13 cellular contexts compared by ENCODE assay signal in the genomic region with DNA sequence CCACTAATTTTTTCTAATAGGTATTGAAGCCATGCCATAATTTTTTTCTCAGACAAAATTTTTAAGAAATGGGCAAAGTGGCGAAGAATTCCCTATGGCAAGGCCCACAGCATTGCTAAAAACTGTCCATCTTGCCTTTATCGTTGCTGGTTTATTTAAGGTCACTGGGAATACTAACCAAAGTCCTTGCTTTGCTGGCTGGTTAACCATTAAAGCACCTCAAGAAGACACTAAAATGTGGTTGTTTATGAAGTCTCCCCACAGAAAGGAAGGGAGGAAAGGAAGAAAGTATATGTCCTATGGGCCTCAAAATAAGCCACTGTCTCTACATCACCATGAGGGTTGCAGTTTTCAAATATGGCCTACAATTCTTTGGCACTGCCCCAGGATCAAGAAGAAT. TPM values are rescaled to one million over a fixed set of nuclear protein-coding genes. Genes with fewer than 3 reads are reported as not detected.
DNase-seq lines count a peak whose midpoint lies in the region; ATAC-seq and TF ChIP-seq lines count a peak whose summit lies in the region.
"Had no signal": no experiment of that assay in that cellular context is flagged by ENCODE, and none has a peak within 500 bp of the region (broad histone marks: within the 10 kb centered on the region; RNA-seq: fewer than 3 reads in every experiment).

No MANE protein-coding gene starts in this region.

- no peak overlapping the region for H3K4me3 ChIP-seq in CD4-positive, alpha-beta memory T cell (ENCODE audit: low read length in 2 of 2)
- peak overlapping the region; percentile 68 for H3K4me3 ChIP-seq in adipocyte (ENCODE audit: low read length)
- H3K4me3 ChIP-seq: BLaER1 treated with 17β-estradiol and CSF1 and Interleukin-3, amounts not matched to agents 10 nM and 100 nM had no signal

- peaks cover 88% of the 10 kb centered on the region for H3K4me1 ChIP-seq in CD4-positive, alpha-beta memory T cell (ENCODE audit: insufficient read depth, low read length)
- peaks cover 81% of the 10 kb centered on the region for H3K4me1 ChIP-seq in adipocyte (ENCODE audit: control insufficient read depth, insufficient read depth, low read length)

- DNase-seq in CD4-positive, alpha-beta memory T cell, result no peak
- no peak for DNase-seq in adipocyte (ENCODE audit: low read depth)
- no peak for DNase-seq in mesothelial cell of epicardium (ENCODE audit: low spot score in 2 of 2, unreplicated experiment in 2 of 2)
- DNase-seq in stimulated activated effector memory CD8-positive, alpha-beta T cell treated with anti-CD3 and anti-CD28 coated beads, Interleukin-12 subunit alpha, Interleukin-12 subunit beta, amount 100 ng/mL, for 72 hours (ENCODE audit: low spot score in 2 of 2), result no peak
- DNase-seq in DMS153 (lab: John Stamatoyannopoulos, UW), result no peak
- no peak for DNase-seq in OCI-M1 (lab: John Stamatoyannopoulos, UW)
- DNase-seq in NCI-H82 treated with DMSO at 0.1 percent for 48 hours (lab: John Stamatoyannopoulos, UW; ENCODE audit: unreplicated experiment), result no peak
- no peak for DNase-seq in amygdala (lab: John Stamatoyannopoulos, UW)
- DNase-seq: KBM-7, NCI-H1694, NCI-H526 treated with DMSO at 0.1 percent for 48 hours had no signal

- H3K4me1 Mint-ChIP-seq in CD4-positive, alpha-beta memory T cell, result peaks cover 64 to 96% (median 77%) of the 10 kb centered on the region in 4 donors
- H3K4me1 Mint-ChIP-seq in mesothelial cell of epicardium, result peaks cover 75% of the 10 kb centered on the region
- H3K4me1 Mint-ChIP-seq in stimulated activated effector memory CD8-positive, alpha-beta T cell treated with anti-CD3 and anti-CD28 coated beads, Interleukin-12 subunit alpha, Interleukin-12 subunit beta, amount 100 ng/mL, for 72 hours, result peaks cover 66% of the 10 kb centered on the region

- TF ChIP-seq CTCF in mesothelial cell of epicardium (IDR thresholded peaks at IDR 0.05; ENCODE audit: unreplicated experiment), result no peak

- H3K36me3 Mint-ChIP-seq in CD4-positive, alpha-beta memory T cell, result peaks cover 15 to 39% of the 10 kb centered on the region in 2 donors
- peaks cover 1% of the 10 kb centered on the region for H3K36me3 Mint-ChIP-seq in mesothelial cell of epicardium
- peaks cover 16% of the 10 kb centered on the region for H3K36me3 Mint-ChIP-seq in stimulated activated effector memory CD8-positive, alpha-beta T cell treated with anti-CD3 and anti-CD28 coated beads, Interleukin-12 subunit alpha, Interleukin-12 subunit beta, amount 100 ng/mL, for 72 hours

- H3K9me3 Mint-ChIP-seq in CD4-positive, alpha-beta memory T cell, result no peaks in the 10 kb centered on the region
- H3K9me3 Mint-ChIP-seq in mesothelial cell of epicardium, result no peaks in the 10 kb centered on the region
- H3K9me3 Mint-ChIP-seq in stimulated activated effector memory CD8-positive, alpha-beta T cell treated with anti-CD3 and anti-CD28 coated beads, Interleukin-12 subunit alpha, Interleukin-12 subunit beta, amount 100 ng/mL, for 72 hours, result no peaks in the 10 kb centered on the region

- peak overlapping the region in 6 of 8 donors; percentile 10 to 88 (median 38) for H3K4me3 Mint-ChIP-seq in CD4-positive, alpha-beta memory T cell
- H3K4me3 Mint-ChIP-seq in mesothelial cell of epicardium, result no peak overlapping the region
- peak overlapping the region; percentile 13 for H3K4me3 Mint-ChIP-seq in stimulated activated effector memory CD8-positive, alpha-beta T cell treated with anti-CD3 and anti-CD28 coated beads, Interleukin-12 subunit alpha, Interleukin-12 subunit beta, amount 100 ng/mL, for 72 hours

- POLR2A ChIA-PET in CD4-positive, alpha-beta memory T cell (lab: Charles Lee; ENCODE audit: partially characterized antibody), result interaction anchor here (1.0 to 2.8 kb wide), 6 partner anchors 9 to 50 kb away, joined by 3 to 48 read pairs (median 8); a partner anchor contains a TSS

- H3K27ac ChIP-seq in CD4-positive, alpha-beta memory T cell (ENCODE audit: low read depth, low read length), result peak overlapping the region; percentile 5
- H3K27ac ChIP-seq: BLaER1 treated with 17β-estradiol and CSF1 and Interleukin-3, amounts not matched to agents 10 nM and 100 nM; foreskin keratinocyte had no signal

- intact Hi-C loops in CD4-positive, alpha-beta memory T cell (cut with micrococcal nuclease), result no loop called here

- peak overlapping the region; percentile 75 for H3K9ac ChIP-seq in adipocyte (ENCODE audit: low read length)
- H3K9ac ChIP-seq: BLaER1 treated with 17β-estradiol and CSF1 and Interleukin-3, amounts not matched to agents 10 nM and 100 nM had no signal

- H3K27me3 ChIP-seq in CD4-positive, alpha-beta memory T cell (ENCODE audit: insufficient read depth, low read length), result no peaks in the 10 kb centered on the region
- H3K27me3 ChIP-seq in adipocyte (replicated peaks; ENCODE audit: control insufficient read depth, insufficient read depth, low read length), result no peaks in the 10 kb centered on the region
- H3K27me3 ChIP-seq: BLaER1 treated with 17β-estradiol and CSF1 and Interleukin-3, amounts not matched to agents 10 nM and 100 nM; foreskin keratinocyte had no signal

- CTCF ChIA-PET in CD4-positive, alpha-beta memory T cell (lab: Charles Lee; ENCODE audit: partially characterized antibody), result interaction anchor here (0.7 to 6.0 kb wide), 9 partner anchors 9 to 200 kb away, joined by 3 to 35 read pairs (median 7); a partner anchor contains a TSS

- ATAC-seq in stimulated activated effector memory CD8-positive, alpha-beta T cell treated with anti-CD3 and anti-CD28 coated beads, Interleukin-12 subunit alpha, Interleukin-12 subunit beta, amount 100 ng/mL, for 72 hours, result no peak
- ATAC-seq: foreskin keratinocyte had no signal

- H3K27ac Mint-ChIP-seq in CD4-positive, alpha-beta memory T cell, result peak overlapping the region in 2 of 7 donors; percentile 70 to 84
- peak overlapping the region; percentile 94 for H3K27ac Mint-ChIP-seq in mesothelial cell of epicardium
- H3K27ac Mint-ChIP-seq in stimulated activated effector memory CD8-positive, alpha-beta T cell treated with anti-CD3 and anti-CD28 coated beads, Interleukin-12 subunit alpha, Interleukin-12 subunit beta, amount 100 ng/mL, for 72 hours, result peak overlapping the region; percentile 68

- no peaks in the 10 kb centered on the region for H3K27me3 Mint-ChIP-seq in CD4-positive, alpha-beta memory T cell
- H3K27me3 Mint-ChIP-seq in mesothelial cell of epicardium (ENCODE audit: low read depth), result no peaks in the 10 kb centered on the region

- H3K9me3 ChIP-seq in CD4-positive, alpha-beta memory T cell (ENCODE audit: control insufficient read depth in 1 of 2, low read length in 2 of 2), result no peaks in the 10 kb centered on the region
- no peaks in the 10 kb centered on the region for H3K9me3 ChIP-seq in adipocyte (ENCODE audit: control insufficient read depth, low read length)
- H3K9me3 ChIP-seq: BLaER1 treated with 17β-estradiol and CSF1 and Interleukin-3, amounts not matched to agents 10 nM and 100 nM had no signal

- H3K36me3 ChIP-seq in CD4-positive, alpha-beta memory T cell (ENCODE audit: insufficient read depth, low read length), result no peaks in the 10 kb centered on the region
- no peaks in the 10 kb centered on the region for H3K36me3 ChIP-seq in adipocyte (ENCODE audit: control insufficient read depth, insufficient read depth, low read length, severe bottlenecking)

RNA-seq across cellular contexts. Expression of a gene that starts 13.3 kb away (rescaled TPM):
- total RNA-seq in CD4-positive, alpha-beta memory T cell, result 10 to 100 TPM; 55.8 to 56.9 TPM
- polyA plus RNA-seq in CD4-positive, alpha-beta memory T cell, result 100 to 1,000 TPM in 1 of 2 donors, 10 to 100 TPM in 1; 48.2 to 118 TPM
- total RNA-seq in mesothelial cell of epicardium, result 78.7 to 88.6 TPM (median 80.5 TPM) in 3 replicates
